Comparison of ENCODE assay signal across 16 cellular contexts in the genomic region with DNA sequence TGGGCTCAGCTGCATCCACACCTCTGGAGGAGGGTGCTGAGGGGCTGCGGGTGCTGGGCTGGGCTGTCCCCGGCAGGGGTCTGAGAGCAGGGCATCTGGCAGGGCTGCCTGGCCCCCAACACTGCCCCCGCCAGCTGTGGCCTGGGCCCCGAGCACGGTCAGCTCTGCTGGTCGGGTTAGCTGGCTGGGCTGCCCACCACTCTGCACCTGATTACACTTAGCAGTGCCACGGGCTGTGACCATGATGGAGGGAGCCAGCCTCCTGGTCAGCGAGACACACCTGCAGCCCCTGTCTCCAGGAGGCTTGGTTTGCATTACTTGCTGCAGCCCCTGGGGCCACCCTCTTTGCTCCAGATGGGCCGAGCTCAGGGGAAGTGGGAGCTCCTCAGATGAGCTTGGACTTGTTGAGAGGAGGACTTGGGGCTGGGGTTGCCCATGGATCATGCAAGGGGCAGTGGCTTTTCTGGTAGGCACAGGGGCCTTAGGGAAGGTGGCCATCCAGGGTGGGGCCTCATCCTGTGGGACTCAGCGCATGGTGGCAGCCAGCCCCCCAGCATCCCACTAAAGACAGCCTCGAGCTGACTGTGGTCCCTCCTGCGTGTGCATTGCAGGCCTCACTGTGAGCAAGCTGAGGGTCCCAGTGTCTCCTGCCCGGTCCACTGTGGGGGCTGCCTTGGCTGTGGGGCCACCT.
"Had no signal": no experiment of that assay in that cellular context is flagged by ENCODE, and none has a peak within 500 bp of the region (broad histone marks: within the 10 kb centered on the region; RNA-seq: fewer than 3 reads in every experiment).

No MANE protein-coding gene starts in this region.

- ATAC-seq: activated naive CD4-positive, alpha-beta T cell treated with anti-CD3 and anti-CD28 coated beads, Interleukin-2, amount 50 U/mL, for 72 hours; gastroesophageal sphincter; natural killer cell treated with Interleukin-12 subunit alpha and Interleukin-12 subunit beta and Interleukin-15 and Interleukin-18, amount 100 ng/mL, for 72 hours; T-helper 17 cell had no signal

- H3K4me1 ChIP-seq: adrenal gland, breast epithelium, gastroesophageal sphincter, heart left ventricle, lower lobe of right lung, transverse colon, vagina had no signal

- H3K27ac ChIP-seq: adrenal gland, breast epithelium, coronary artery, gastroesophageal sphincter, lower lobe of right lung, transverse colon, vagina, WERI-Rb-1 had no signal

- H3K27me3 ChIP-seq: adrenal gland, breast epithelium, gastroesophageal sphincter, transverse colon, vagina had no signal

- DNase-seq: activated CD4-positive, alpha-beta T cell treated with anti-CD3 and anti-CD28 coated beads, Interleukin-2, amount 50 U/mL, for 4 hours; activated gamma-delta T cell treated with Interleukin-2 at 50 U/mL for 16 hours; activated T-cell treated with anti-CD3 and anti-CD28 coated beads, Interleukin-2, amount 50 U/mL, for 48 hours; adrenal gland; heart left ventricle; lower lobe of right lung; stimulated activated CD4-positive, alpha-beta T cell treated with anti-CD3 and anti-CD28 coated beads, Interleukin-2, amount 100 ng/mL, for 24 hours; T-helper 17 cell; transverse colon; WERI-Rb-1 had no signal

- H3K4me3 ChIP-seq: adrenal gland, breast epithelium, coronary artery, gastroesophageal sphincter, heart left ventricle, lower lobe of right lung, transverse colon, vagina had no signal

- H3K36me3 ChIP-seq: adrenal gland, breast epithelium, lower lobe of right lung, vagina, WERI-Rb-1 had no signal

- H3K9me3 ChIP-seq: adrenal gland, breast epithelium, gastroesophageal sphincter, heart left ventricle, lower lobe of right lung, transverse colon, vagina had no signal
